ENCODE assay signal across 7 cellular contexts in the genomic region with DNA sequence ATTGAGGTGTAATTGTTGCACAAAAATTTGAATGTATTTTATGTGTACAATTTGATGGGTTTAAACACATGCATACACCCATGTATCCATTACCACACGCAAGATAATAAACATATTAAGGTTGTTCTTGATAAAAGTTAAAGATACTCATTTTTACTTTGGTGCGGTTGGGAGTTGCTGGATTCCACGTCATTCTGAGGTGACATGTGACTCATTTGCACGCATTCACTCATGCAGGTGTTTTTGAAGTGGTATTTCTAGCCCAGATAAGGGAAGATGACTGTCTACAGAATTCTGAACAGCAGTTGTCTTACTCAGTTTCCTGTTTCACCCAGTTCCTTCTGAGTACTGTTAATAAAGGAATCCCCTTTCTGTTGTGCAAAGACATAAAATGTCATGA.
DNase-seq lines count a peak whose midpoint lies in the region; ATAC-seq lines count a peak whose summit lies in the region.

No MANE protein-coding gene starts in this region.

- DNase-seq in LoVo (ENCODE audit: low spot score): peak; percentile 14
- DNase-seq in activated naive CD8-positive, alpha-beta T cell treated with anti-CD3 and anti-CD28 coated beads for 36 hours: peak; percentile 43
- DNase-seq in stimulated activated naive CD4-positive, alpha-beta T cell (lab: John Stamatoyannopoulos, UW): peak; percentile 10 to 88 (median 70)
- no peak for DNase-seq in NCI-H526 treated with DMSO at 0.1 percent for 48 hours (lab: John Stamatoyannopoulos, UW)
- no peak for DNase-seq in caudate nucleus (lab: John Stamatoyannopoulos, UW)
- no peak for DNase-seq in globus pallidus (ENCODE audit: low spot score)

- H3K27ac Mint-ChIP-seq in activated naive CD8-positive, alpha-beta T cell treated with anti-CD3 and anti-CD28 coated beads for 36 hours: peak overlapping the region; percentile 96

- peaks cover 7% of the 10 kb centered on the region for H3K9me3 Mint-ChIP-seq in activated naive CD8-positive, alpha-beta T cell treated with anti-CD3 and anti-CD28 coated beads for 36 hours

- peak; percentile 64 for ATAC-seq in GM21526 (IDR thresholded peaks at IDR 0.05; ENCODE audit: low FRiP score, unreplicated experiment)

- H3K4me1 Mint-ChIP-seq in activated naive CD8-positive, alpha-beta T cell treated with anti-CD3 and anti-CD28 coated beads for 36 hours: peaks cover 41% of the 10 kb centered on the region

- H3K36me3 Mint-ChIP-seq in activated naive CD8-positive, alpha-beta T cell treated with anti-CD3 and anti-CD28 coated beads for 36 hours: peaks cover 11% of the 10 kb centered on the region

- peak overlapping the region; percentile 59 for H3K4me3 Mint-ChIP-seq in activated naive CD8-positive, alpha-beta T cell treated with anti-CD3 and anti-CD28 coated beads for 36 hours

- no peak overlapping the region for H3K27ac ChIP-seq in caudate nucleus (ENCODE audit: low read depth, low read length)

- no peaks in the 10 kb centered on the region for H3K27me3 Mint-ChIP-seq in activated naive CD8-positive, alpha-beta T cell treated with anti-CD3 and anti-CD28 coated beads for 36 hours

Comparison
In these comparisons a context has a peak if more than half of its experiments do, and no peak if none do; other contexts are left out.
1. DNase-seq: peak in LoVo (single experiment), activated naive CD8-positive, alpha-beta T cell treated with anti-CD3 and anti-CD28 coated beads for 36 hours (single experiment) and stimulated activated naive CD4-positive, alpha-beta T cell (6 of 6); none in NCI-H526 treated with DMSO at 0.1 percent for 48 hours (single experiment), caudate nucleus (0 of 61) and globus pallidus (single experiment).